ENCODE assay signal across 1 cellular context in the genomic region with DNA sequence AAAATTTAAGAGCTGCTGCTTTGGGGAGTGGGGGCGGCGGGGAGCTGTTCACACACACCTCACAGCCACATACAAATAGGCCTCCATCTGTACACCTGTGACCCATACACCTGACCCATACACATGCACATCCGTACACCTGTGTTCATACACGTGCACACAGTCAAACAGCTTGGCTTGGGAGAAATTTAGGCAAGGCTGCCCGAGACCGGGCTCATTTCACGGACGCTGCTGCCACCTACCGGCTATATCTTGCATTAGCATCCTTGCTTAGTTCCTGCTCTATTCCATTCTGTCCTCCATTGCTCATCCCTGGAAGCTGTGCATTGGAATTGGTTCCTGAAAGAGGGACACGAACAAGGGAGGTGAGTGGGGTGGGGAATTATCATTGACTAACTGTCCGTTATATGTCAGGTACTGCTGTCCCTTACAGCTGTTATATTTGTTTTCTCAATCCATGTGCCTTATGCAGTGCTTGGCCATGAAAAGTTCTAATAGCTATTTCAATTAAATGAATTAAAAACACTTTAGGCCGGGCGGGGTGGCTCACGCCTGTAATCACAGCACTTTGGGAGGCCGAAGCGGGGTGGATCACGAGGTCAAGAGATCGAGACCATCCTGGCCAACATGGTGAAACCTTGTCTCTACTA.
TF ChIP-seq lines count a peak whose summit lies in the region.

No MANE protein-coding gene starts in this region.

TF ChIP-seq in HepG2, 621 proteins besides CTCF, POLR2A, EP300 and RAD21 (continued from another document and continues in another):
- TF ChIP-seq CBFB (CRISPR knock-in tag; IDR thresholded peaks at IDR 0.05) (no peak), ZSCAN21 (CRISPR knock-in tag; IDR thresholded peaks at IDR 0.05; ENCODE audit: borderline replicate concordance) (no peak), PRMT3 (CRISPR knock-in tag; IDR thresholded peaks at IDR 0.05; ENCODE audit: borderline replicate concordance, low read depth) (no peak), CAMTA2 (CRISPR knock-in tag; IDR thresholded peaks at IDR 0.05; ENCODE audit: borderline replicate concordance) (no peak), GLMP (CRISPR knock-in tag; IDR thresholded peaks at IDR 0.05; ENCODE audit: borderline replicate concordance) (no peak), ZNF768 (CRISPR knock-in tag; IDR thresholded peaks at IDR 0.05) (no peak), SALL1 (CRISPR knock-in tag; IDR thresholded peaks at IDR 0.05) (no peak), FOXJ3 (CRISPR knock-in tag; IDR thresholded peaks at IDR 0.05; ENCODE audit: borderline replicate concordance) (no peak), BCLAF1 (IDR thresholded peaks at IDR 0.05) (no peak), ZNF510 (CRISPR knock-in tag; IDR thresholded peaks at IDR 0.05; ENCODE audit: low read depth) (no peak), ZNF619 (CRISPR knock-in tag; IDR thresholded peaks at IDR 0.05) (no peak), ZIK1 (CRISPR knock-in tag; IDR thresholded peaks at IDR 0.05; ENCODE audit: borderline replicate concordance, low read depth) (no peak), SMARCE1 (IDR thresholded peaks at IDR 0.05; ENCODE audit: borderline replicate concordance) (no peak), NR1H2 (CRISPR knock-in tag; IDR thresholded peaks at IDR 0.05; ENCODE audit: borderline replicate concordance, low read depth) (no peak), NFIB (CRISPR knock-in tag; IDR thresholded peaks at IDR 0.05; ENCODE audit: borderline replicate concordance) (no peak), ZNF260 (CRISPR knock-in tag; IDR thresholded peaks at IDR 0.05; ENCODE audit: borderline replicate concordance, low read depth) (no peak), HOXA7 (CRISPR knock-in tag; IDR thresholded peaks at IDR 0.05) (no peak), SAP130 (CRISPR knock-in tag; IDR thresholded peaks at IDR 0.05; ENCODE audit: low read depth) (no peak; the same call in 1 of the 2 replicates), ZKSCAN5 (CRISPR knock-in tag; IDR thresholded peaks at IDR 0.05) (no peak), SNRNP70 (IDR thresholded peaks at IDR 0.05; ENCODE audit: low read depth, low read length) (no peak), MEF2D (CRISPR knock-in tag; IDR thresholded peaks at IDR 0.05) (no peak), RXRA (CRISPR knock-in tag; IDR thresholded peaks at IDR 0.05) (no peak), ZNF724P (CRISPR knock-in tag; IDR thresholded peaks at IDR 0.05; ENCODE audit: borderline replicate concordance) (no peak), ZBTB2 (CRISPR knock-in tag; IDR thresholded peaks at IDR 0.05; ENCODE audit: low read depth) (no peak), PHF20 (CRISPR knock-in tag; IDR thresholded peaks at IDR 0.05) (no peak), ZNF570 (CRISPR knock-in tag; IDR thresholded peaks at IDR 0.05; ENCODE audit: borderline replicate concordance) (no peak), ELF3 (CRISPR knock-in tag; IDR thresholded peaks at IDR 0.05) (peak; percentile 71), RARA (CRISPR knock-in tag; IDR thresholded peaks at IDR 0.05) (no peak; the same call in 1 of the 2 replicates), FOXP1 (IDR thresholded peaks at IDR 0.05) (no peak), FOXP1 (CRISPR knock-in tag; IDR thresholded peaks at IDR 0.05) (no peak), KDM2A (CRISPR knock-in tag; IDR thresholded peaks at IDR 0.05; ENCODE audit: borderline replicate concordance, low read depth) (peak; percentile 59; the same call in 1 of the 2 replicates), KLF11 (CRISPR knock-in tag; IDR thresholded peaks at IDR 0.05) (no peak), RERE (CRISPR knock-in tag; IDR thresholded peaks at IDR 0.05; ENCODE audit: low read depth) (no peak), ZNF263 (CRISPR knock-in tag; IDR thresholded peaks at IDR 0.05) (no peak), SP4 (CRISPR knock-in tag; IDR thresholded peaks at IDR 0.05) (no peak), REPIN1 (CRISPR knock-in tag; IDR thresholded peaks at IDR 0.05; ENCODE audit: borderline replicate concordance, low read depth) (0 out of 2 replicates have a peak, but pooled peaks have one; percentile 22), KAT8 (CRISPR knock-in tag; IDR thresholded peaks at IDR 0.05) (no peak)
- TF ChIP-seq, protein P1, sequence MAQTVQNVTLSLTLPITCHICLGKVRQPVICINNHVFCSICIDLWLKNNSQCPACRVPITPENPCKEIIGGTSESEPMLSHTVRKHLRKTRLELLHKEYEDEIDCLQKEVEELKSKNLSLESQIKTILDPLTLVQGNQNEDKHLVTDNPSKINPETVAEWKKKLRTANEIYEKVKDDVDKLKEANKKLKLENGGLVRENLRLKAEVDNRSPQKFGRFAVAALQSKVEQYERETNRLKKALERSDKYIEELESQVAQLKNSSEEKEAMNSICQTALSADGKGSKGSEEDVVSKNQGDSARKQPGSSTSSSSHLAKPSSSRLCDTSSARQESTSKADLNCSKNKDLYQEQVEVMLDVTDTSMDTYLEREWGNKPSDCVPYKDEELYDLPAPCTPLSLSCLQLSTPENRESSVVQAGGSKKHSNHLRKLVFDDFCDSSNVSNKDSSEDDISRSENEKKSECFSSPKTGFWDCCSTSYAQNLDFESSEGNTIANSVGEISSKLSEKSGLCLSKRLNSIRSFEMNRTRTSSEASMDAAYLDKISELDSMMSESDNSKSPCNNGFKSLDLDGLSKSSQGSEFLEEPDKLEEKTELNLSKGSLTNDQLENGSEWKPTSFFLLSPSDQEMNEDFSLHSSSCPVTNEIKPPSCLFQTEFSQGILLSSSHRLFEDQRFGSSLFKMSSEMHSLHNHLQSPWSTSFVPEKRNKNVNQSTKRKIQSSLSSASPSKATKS (CRISPR knock-in tag; IDR thresholded peaks at IDR 0.05), result no peak
- TF ChIP-seq, protein P2, sequence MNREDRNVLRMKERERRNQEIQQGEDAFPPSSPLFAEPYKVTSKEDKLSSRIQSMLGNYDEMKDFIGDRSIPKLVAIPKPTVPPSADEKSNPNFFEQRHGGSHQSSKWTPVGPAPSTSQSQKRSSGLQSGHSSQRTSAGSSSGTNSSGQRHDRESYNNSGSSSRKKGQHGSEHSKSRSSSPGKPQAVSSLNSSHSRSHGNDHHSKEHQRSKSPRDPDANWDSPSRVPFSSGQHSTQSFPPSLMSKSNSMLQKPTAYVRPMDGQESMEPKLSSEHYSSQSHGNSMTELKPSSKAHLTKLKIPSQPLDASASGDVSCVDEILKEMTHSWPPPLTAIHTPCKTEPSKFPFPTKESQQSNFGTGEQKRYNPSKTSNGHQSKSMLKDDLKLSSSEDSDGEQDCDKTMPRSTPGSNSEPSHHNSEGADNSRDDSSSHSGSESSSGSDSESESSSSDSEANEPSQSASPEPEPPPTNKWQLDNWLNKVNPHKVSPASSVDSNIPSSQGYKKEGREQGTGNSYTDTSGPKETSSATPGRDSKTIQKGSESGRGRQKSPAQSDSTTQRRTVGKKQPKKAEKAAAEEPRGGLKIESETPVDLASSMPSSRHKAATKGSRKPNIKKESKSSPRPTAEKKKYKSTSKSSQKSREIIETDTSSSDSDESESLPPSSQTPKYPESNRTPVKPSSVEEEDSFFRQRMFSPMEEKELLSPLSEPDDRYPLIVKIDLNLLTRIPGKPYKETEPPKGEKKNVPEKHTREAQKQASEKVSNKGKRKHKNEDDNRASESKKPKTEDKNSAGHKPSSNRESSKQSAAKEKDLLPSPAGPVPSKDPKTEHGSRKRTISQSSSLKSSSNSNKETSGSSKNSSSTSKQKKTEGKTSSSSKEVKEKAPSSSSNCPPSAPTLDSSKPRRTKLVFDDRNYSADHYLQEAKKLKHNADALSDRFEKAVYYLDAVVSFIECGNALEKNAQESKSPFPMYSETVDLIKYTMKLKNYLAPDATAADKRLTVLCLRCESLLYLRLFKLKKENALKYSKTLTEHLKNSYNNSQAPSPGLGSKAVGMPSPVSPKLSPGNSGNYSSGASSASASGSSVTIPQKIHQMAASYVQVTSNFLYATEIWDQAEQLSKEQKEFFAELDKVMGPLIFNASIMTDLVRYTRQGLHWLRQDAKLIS (CRISPR knock-in tag; IDR thresholded peaks at IDR 0.05), result no peak
- TF ChIP-seq, protein P3, sequence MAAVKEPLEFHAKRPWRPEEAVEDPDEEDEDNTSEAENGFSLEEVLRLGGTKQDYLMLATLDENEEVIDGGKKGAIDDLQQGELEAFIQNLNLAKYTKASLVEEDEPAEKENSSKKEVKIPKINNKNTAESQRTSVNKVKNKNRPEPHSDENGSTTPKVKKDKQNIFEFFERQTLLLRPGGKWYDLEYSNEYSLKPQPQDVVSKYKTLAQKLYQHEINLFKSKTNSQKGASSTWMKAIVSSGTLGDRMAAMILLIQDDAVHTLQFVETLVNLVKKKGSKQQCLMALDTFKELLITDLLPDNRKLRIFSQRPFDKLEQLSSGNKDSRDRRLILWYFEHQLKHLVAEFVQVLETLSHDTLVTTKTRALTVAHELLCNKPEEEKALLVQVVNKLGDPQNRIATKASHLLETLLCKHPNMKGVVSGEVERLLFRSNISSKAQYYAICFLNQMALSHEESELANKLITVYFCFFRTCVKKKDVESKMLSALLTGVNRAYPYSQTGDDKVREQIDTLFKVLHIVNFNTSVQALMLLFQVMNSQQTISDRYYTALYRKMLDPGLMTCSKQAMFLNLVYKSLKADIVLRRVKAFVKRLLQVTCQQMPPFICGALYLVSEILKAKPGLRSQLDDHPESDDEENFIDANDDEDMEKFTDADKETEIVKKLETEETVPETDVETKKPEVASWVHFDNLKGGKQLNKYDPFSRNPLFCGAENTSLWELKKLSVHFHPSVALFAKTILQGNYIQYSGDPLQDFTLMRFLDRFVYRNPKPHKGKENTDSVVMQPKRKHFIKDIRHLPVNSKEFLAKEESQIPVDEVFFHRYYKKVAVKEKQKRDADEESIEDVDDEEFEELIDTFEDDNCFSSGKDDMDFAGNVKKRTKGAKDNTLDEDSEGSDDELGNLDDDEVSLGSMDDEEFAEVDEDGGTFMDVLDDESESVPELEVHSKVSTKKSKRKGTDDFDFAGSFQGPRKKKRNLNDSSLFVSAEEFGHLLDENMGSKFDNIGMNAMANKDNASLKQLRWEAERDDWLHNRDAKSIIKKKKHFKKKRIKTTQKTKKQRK (IDR thresholded peaks at IDR 0.05; ENCODE audit: low read length), result no peak
